In the genomic region with DNA sequence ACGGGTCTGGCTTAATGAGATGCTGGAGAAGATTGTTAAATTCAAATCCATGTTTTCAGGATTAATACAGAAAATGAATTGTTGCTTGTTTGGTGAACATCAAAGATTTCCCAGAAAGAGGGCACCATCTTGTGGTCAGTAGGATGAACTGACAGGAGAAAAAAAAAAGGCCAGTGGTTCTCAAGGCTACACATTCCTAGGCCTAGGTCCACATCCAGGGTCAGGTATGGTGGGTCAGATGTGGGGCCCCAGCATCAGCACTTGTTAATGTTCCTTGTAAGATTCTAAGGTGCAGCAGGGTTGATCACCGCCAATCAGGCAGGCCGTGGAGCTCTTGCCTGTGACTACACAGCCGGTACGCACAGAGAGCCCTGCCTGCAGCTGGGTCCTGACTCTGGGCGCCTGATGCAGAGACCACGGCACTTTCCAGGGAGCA, we compare ENCODE assay signal across 8 cellular contexts. TPM values are rescaled to one million over a fixed set of nuclear protein-coding genes. Genes with fewer than 3 reads are reported as not detected.
DNase-seq lines count a peak whose midpoint lies in the region; ATAC-seq, FAIRE-seq and TF ChIP-seq lines count a peak whose summit lies in the region.

No MANE protein-coding gene starts in this region.

- no peak overlapping the region for H4K91ac ChIP-seq in H1 (replicated peaks; ENCODE audit: insufficient read length, low read length)

- H3K4me2 ChIP-seq in H1 (ENCODE audit: insufficient read depth in 1 of 2, low read depth in 2 of 2, low read length in 2 of 2), result no peak overlapping the region

- H3K23me2 ChIP-seq in H1 (ENCODE audit: low read depth, low read length), result no peaks in the 10 kb centered on the region

- peak; percentile 41 for DNase-seq in AG08396 (ENCODE audit: low spot score)
- peak; percentile 13 for DNase-seq in GM12892 (ENCODE audit: insufficient read length)
- peak; percentile 59 for DNase-seq in NCI-H82 (lab: John Stamatoyannopoulos, UW)
- DNase-seq in H1 (ENCODE audit: low read depth in 1 of 2, low spot score in 2 of 2), result no peak
- no peak for DNase-seq in mucosa of descending colon
- no peak for DNase-seq in KG1 (lab: John Stamatoyannopoulos, UW)
- DNase-seq in COLO668 (lab: John Stamatoyannopoulos, UW; ENCODE audit: unreplicated experiment), result no peak

- H2AFZ ChIP-seq in H1 (ENCODE audit: low read length), result no peak overlapping the region; the same call in 1 of the 2 replicates

- intact Hi-C loops in mucosa of descending colon (cut with DNase I, micrococcal nuclease), result loop anchor here (5.0 to 10.0 kb wide), 2 partner anchors 412 to 414 kb away; no protein-coding TSS in a partner anchor

- H3K27me3 ChIP-seq in H1 (replicated peaks in 1 of 4; ENCODE audit: control insufficient read depth in 3 of 4, extremely low read depth in 1 of 4, insufficient read depth in 3 of 4, low read length in 3 of 4), result no peaks in the 10 kb centered on the region

- no peak overlapping the region for H4K5ac ChIP-seq in H1 (ENCODE audit: insufficient read length, low read depth, low read length)

- no peak overlapping the region for H4K8ac ChIP-seq in H1 (ENCODE audit: extremely low read depth, insufficient read depth, low read length)

- no peaks in the 10 kb centered on the region for H3K79me2 ChIP-seq in H1 (ENCODE audit: control insufficient read depth in 1 of 2, insufficient read depth in 2 of 2, low read length in 2 of 2)

- H3K4me3 ChIP-seq in H1 (ENCODE audit: extremely low read depth in 1 of 4, insufficient read depth in 2 of 4, low read depth in 3 of 4, low read length in 4 of 4) (no peak overlapping the region), mucosa of descending colon (no peak overlapping the region)

- TF ChIP-seq CTCF in H1 (IDR thresholded peaks at IDR 0.05; ENCODE audit: control extremely low read depth in 1 of 3, insufficient read depth in 1 of 3, low read depth in 1 of 3, low read length in 3 of 3), result peak in 2 of 3 experiments; percentile 68 to 80; a peak in 3 of 4 replicates
- peak; percentile 66 for TF ChIP-seq CTCF in mucosa of descending colon (IDR thresholded peaks at IDR 0.05)

- H3K56ac ChIP-seq in H1 (replicated peaks; ENCODE audit: insufficient read length, low read depth, low read length), result no peak overlapping the region

- no peak overlapping the region for H3K14ac ChIP-seq in H1 (ENCODE audit: insufficient read length)

- no peak overlapping the region for H3K18ac ChIP-seq in H1 (ENCODE audit: extremely low read depth, low read length)

- no peak overlapping the region for H2BK12ac ChIP-seq in H1 (ENCODE audit: low read depth, low read length)

- H2AK5ac ChIP-seq in H1 (ENCODE audit: low read depth, low read length), result peak overlapping the region; percentile 14; the same call in 1 of the 2 replicates

- FAIRE-seq in GM12892 (lab: Jason Lieb, UNC), result no peak
- FAIRE-seq in H1 (lab: Jason Lieb, UNC), result peak; percentile 93

- TF ChIP-seq POLR2A in GM12892 (IDR thresholded peaks at IDR 0.05; ENCODE audit: low read depth, low read length), result no peak
- no peak for TF ChIP-seq POLR2A in H1 (IDR thresholded peaks at IDR 0.05; ENCODE audit: control extremely low read depth in 1 of 2, low read depth in 2 of 2, low read length in 2 of 2)

- no peak for TF ChIP-seq EP300 in H1 (IDR thresholded peaks at IDR 0.05; ENCODE audit: borderline replicate concordance in 1 of 2, low read depth in 2 of 2, low read length in 2 of 2)

- POLR2A ChIA-PET in H1 (lab: Charles Lee; ENCODE audit: partially characterized antibody), result no interaction called here

- no peak overlapping the region for H2BK120ac ChIP-seq in H1 (replicated peaks; ENCODE audit: low read depth, low read length)

- TF ChIP-seq RAD21 in H1 (IDR thresholded peaks at IDR 0.05 in 1 of 2, conservative IDR thresholded peaks at IDR 0.05 in 1 of 2; ENCODE audit: low read depth in 2 of 2, low read length in 2 of 2), result peak; percentile 90

- no peak overlapping the region for H3K23ac ChIP-seq in H1 (ENCODE audit: insufficient read length)

- no peaks in the 10 kb centered on the region for H3K9me3 ChIP-seq in H1 (ENCODE audit: insufficient read depth in 2 of 2, low read depth in 1 of 2, low read length in 1 of 2)
- no peaks in the 10 kb centered on the region for H3K9me3 ChIP-seq in mucosa of descending colon

- 72% methylated on average over 7 of the region's 7 CpGs; no CpG with 5 or more reads in 1 of the 2 experiments for WGBS in H1 (ENCODE audit: extremely low coverage in 1 of 2, insufficient coverage in 1 of 2, insufficient read length in 1 of 2, insufficient replicate concordance in 2 of 2, low coverage in 1 of 2, low lambda C conversion rate in 2 of 2, missing lambda C conversion rate in 1 of 2), 2 experiments

- H3K27ac ChIP-seq in H1 (ENCODE audit: low read depth, low read length), result no peak overlapping the region

- 0 out of 7 replicates have a peak, but pooled peaks cover 0 to 2% (median 0%) of the 10 kb centered on the region in 4 experiments for H3K4me1 ChIP-seq in H1 (replicated peaks in 1 of 4; ENCODE audit: control insufficient read depth in 3 of 4, insufficient read depth in 4 of 4, low read length in 3 of 4)
- H3K4me1 ChIP-seq in mucosa of descending colon (ENCODE audit: low read depth), result no peaks in the 10 kb centered on the region

- CTCF ChIA-PET in H1 (lab: Charles Lee; ENCODE audit: partially characterized antibody), result interaction anchor here (0.6 to 1.8 kb wide), 6 partner anchors 15 to 395 kb away, joined by 3 to 5 read pairs (median 3); no protein-coding TSS in a partner anchor

- H4K20me1 ChIP-seq in H1 (replicated peaks in 1 of 2; ENCODE audit: control insufficient read depth in 1 of 2, insufficient read depth in 2 of 2, low read length in 2 of 2), result no peaks in the 10 kb centered on the region

- H3K9ac ChIP-seq in H1 (replicated peaks in 1 of 4; ENCODE audit: extremely low read depth in 1 of 4, low read depth in 3 of 4, low read length in 3 of 4), result no peak overlapping the region

- H2BK15ac ChIP-seq in H1 (ENCODE audit: low read length), result no peak overlapping the region

- H2BK20ac ChIP-seq in H1 (ENCODE audit: low read length), result no peak overlapping the region

- ATAC-seq in mucosa of descending colon (peak; percentile 56), HG02870 (IDR thresholded peaks at IDR 0.05; ENCODE audit: unreplicated experiment) (no peak)

- no peaks in the 10 kb centered on the region for H3K36me3 ChIP-seq in H1 (ENCODE audit: control insufficient read depth in 2 of 4, insufficient read depth in 4 of 4, low read length in 3 of 4)
- no peaks in the 10 kb centered on the region for H3K36me3 ChIP-seq in mucosa of descending colon (ENCODE audit: low read depth)

- no peak overlapping the region for H2BK5ac ChIP-seq in H1 (ENCODE audit: low read depth, low read length)

- H3K4ac ChIP-seq in H1 (replicated peaks; ENCODE audit: insufficient read length, low read depth, low read length), result no peak overlapping the region

- no peaks in the 10 kb centered on the region for H3K79me1 ChIP-seq in H1 (ENCODE audit: low read depth, low read length)

TF ChIP-seq in H1, 55 proteins besides CTCF, POLR2A, EP300 and RAD21:
- 0 out of 2 replicates have a peak, but pooled peaks have one; percentile 49 for TF ChIP-seq TEAD4 (IDR thresholded peaks at IDR 0.05; ENCODE audit: low read depth, low read length)
- TF ChIP-seq BCL11A (IDR thresholded peaks at IDR 0.05; ENCODE audit: low read depth in 2 of 2, low read length in 2 of 2), result no peak
- no peak for TF ChIP-seq EZH2 (IDR thresholded peaks at IDR 0.05; ENCODE audit: low read depth, low read length, severe bottlenecking)
- TF ChIP-seq RXRA (IDR thresholded peaks at IDR 0.05; ENCODE audit: insufficient read depth, low read depth, low read length), result no peak
- TF ChIP-seq JUN (IDR thresholded peaks at IDR 0.05; ENCODE audit: low read depth, low read length), result no peak
- TF ChIP-seq TAF1 (IDR thresholded peaks at IDR 0.05; ENCODE audit: low read depth, low read length), result no peak

RNA-seq across cellular contexts. Expression of a gene that starts 34.0 kb away (rescaled TPM):
- 4.8 TPM for polyA plus RNA-seq in GM12892 (2012; ENCODE audit: missing spikeins)
- total RNA-seq in H1 (2021; fragmentation: NEBNext Ultra II Directional; extraction: Animal tissue kit (Norgen Biotek cat#: 25700)), result 19.3 and 20.2 TPM in 2 replicates
- 13.1 and 17.0 TPM in 2 replicates for polyA plus RNA-seq in H1 (2011; rRNA removed)
- 11.8 TPM for polyA plus RNA-seq in H1 (2011; cell fraction: cytosol; rRNA removed)
- polyA plus RNA-seq in H1 (2011; cell fraction: nucleus; rRNA removed), result 18.4 TPM
- 8.1 to 9.8 TPM (median 9.7 TPM) in 4 replicates for polyA plus RNA-seq in H1 (2012, experiment 1 of 2)
- polyA plus RNA-seq in H1 (2012, experiment 2 of 2), result 1.2 TPM
- polyA plus RNA-seq in H1 (2013, experiment 1 of 2), result 9.0 TPM
- 9.8 TPM for polyA plus RNA-seq in H1 (2013, experiment 2 of 2)
- 65.0 and 75.5 TPM in 2 replicates for polyA minus RNA-seq in H1 (2011; rRNA and poly(A)+ RNA removed)
- 23.7 TPM for polyA minus RNA-seq in H1 (2011; cell fraction: cytosol; rRNA and poly(A)+ RNA removed)
- 39.2 TPM for polyA minus RNA-seq in H1 (2011; cell fraction: nucleus; rRNA and poly(A)+ RNA removed)
- total RNA-seq in mucosa of descending colon, result 10 to 100 TPM; 52.4 to 60.4 (median 60.1) TPM

Comparison
In these comparisons a context has a peak if more than half of its experiments do, and no peak if none do; other contexts are left out.
1. DNase-seq: peak in AG08396 (single experiment), GM12892 (single experiment) and NCI-H82 (single experiment); none in H1 (0 of 2), mucosa of descending colon (0 of 3), KG1 (single experiment) and COLO668 (single experiment).